11 cellular contexts compared by ENCODE assay signal in genomic region chr11:100498780-100499179, GRCh38.
"Had no signal": no experiment of that assay in that cellular context is flagged by ENCODE, and none has a peak within 500 bp of the region (broad histone marks: within the 10 kb centered on the region; RNA-seq: fewer than 3 reads in every experiment).

No MANE protein-coding gene starts in this region.

- H2AFZ ChIP-seq: GM23248, GM23338 had no signal

- H3K27ac ChIP-seq: GM23248 had no signal

- H3K9ac ChIP-seq: GM23248 had no signal

- H3K4me2 ChIP-seq: GM23338 had no signal

- DNase-seq: GM23248, GOT3, H7, H9, HCEC 1CT, HFFc6 had no signal

- H3K4me1 ChIP-seq: HAP-1 had no signal

- ATAC-seq: GM23338, HCT116 had no signal

- H3K4me3 ChIP-seq: GM23248, GM23338, HAP-1 had no signal

- H3K9me3 ChIP-seq: HAP-1 had no signal

- H3K36me3 ChIP-seq: HAP-1 had no signal

- FAIRE-seq: H1, H54 had no signal
